8 cellular contexts compared by ENCODE assay signal in the genomic region with DNA sequence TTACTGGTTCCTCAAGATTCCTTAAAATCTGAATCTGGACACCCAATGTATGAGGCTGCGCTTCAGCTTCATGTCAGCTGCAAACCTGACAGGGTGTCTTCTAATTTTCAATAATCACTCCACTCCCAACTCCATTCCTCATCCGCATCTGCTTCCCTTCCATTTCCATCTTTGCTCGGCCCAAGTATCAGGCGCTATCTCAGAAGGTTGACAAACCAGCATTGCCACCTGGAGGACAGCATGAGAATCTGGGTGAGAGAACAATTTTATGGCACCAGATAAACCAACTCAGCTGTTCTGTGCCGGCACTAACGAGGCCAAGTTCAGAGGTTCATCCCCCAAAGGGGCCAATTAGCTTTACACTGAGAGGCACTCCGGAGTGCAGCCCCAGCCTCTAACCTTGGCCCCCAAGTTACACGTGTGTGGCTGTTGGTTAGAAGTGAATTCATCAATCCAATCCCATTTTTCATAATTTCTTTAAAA.
DNase-seq lines count a peak whose midpoint lies in the region; ATAC-seq and TF ChIP-seq lines count a peak whose summit lies in the region.

No MANE protein-coding gene starts in this region.

- ATAC-seq in HG03442 (IDR thresholded peaks at IDR 0.05; ENCODE audit: unreplicated experiment) (peak; percentile 52), GM18505 (IDR thresholded peaks at IDR 0.05; ENCODE audit: unreplicated experiment) (no peak)
- ATAC-seq in stimulated activated naive CD8-positive, alpha-beta T cell treated with anti-CD3 and anti-CD28 coated beads, Interleukin-15, Interleukin-2, amounts not matched to agents 100 U/mL and 50 U/mL, for 24 hours: peak; percentile 61

- DNase-seq in activated gamma-delta T cell treated with anti-CD3 and anti-CD28 coated beads, Interleukin-2, amount 50 U/mL, for 16 hours (ENCODE audit: low read depth): peak; percentile 10
- DNase-seq in activated gamma-delta T cell treated with Interleukin-2 at 50 U/mL for 16 hours: no peak
- peak; percentile 53 for DNase-seq in NCI-H774 (lab: John Stamatoyannopoulos, UW)
- peak; percentile 47 for DNase-seq in brain microvascular endothelial cell
- DNase-seq in iris pigment epithelial cell (ENCODE audit: low read depth): peak; percentile 63
- peak; percentile 22 for DNase-seq in stimulated activated naive CD8-positive, alpha-beta T cell treated with anti-CD3 and anti-CD28 coated beads, Interleukin-15, Interleukin-2, amounts not matched to agents 100 U/mL and 50 U/mL, for 24 hours

- H3K4me3 ChIP-seq in brain microvascular endothelial cell (ENCODE audit: low read depth, low read length): no peak overlapping the region

- no peak overlapping the region for H3K27ac ChIP-seq in brain microvascular endothelial cell

- no peaks in the 10 kb centered on the region for H3K27me3 ChIP-seq in brain microvascular endothelial cell (replicated peaks)

- in situ Hi-C loops in brain microvascular endothelial cell (cut with HindIII; ENCODE audit: low pct_ligation_motif_present, low sequenced_read_pairs): loop anchor here (10.0 kb wide), 1 partner anchor 116 kb away; no protein-coding TSS in a partner anchor

- peak; percentile 86 for TF ChIP-seq CTCF in brain microvascular endothelial cell (IDR thresholded peaks at IDR 0.05; ENCODE audit: low read depth, low read length, missing control alignments)

- no peak for TF ChIP-seq POLR2A in GM18505 (IDR thresholded peaks at IDR 0.05; ENCODE audit: borderline replicate concordance, extremely low read depth, insufficient read depth, insufficient read length)

- no peaks in the 10 kb centered on the region for H3K36me3 ChIP-seq in brain microvascular endothelial cell (replicated peaks)
